ENCODE assay signal across 13 cellular contexts in genomic region chr17:21674891-21675738, GRCh38. TPM values are rescaled to one million over a fixed set of nuclear protein-coding genes. Genes with fewer than 3 reads are reported as not detected.
"Had no signal": no experiment of that assay in that cellular context is flagged by ENCODE, and none has a peak within 500 bp of the region (broad histone marks: within the 10 kb centered on the region; RNA-seq: fewer than 3 reads in every experiment).

No MANE protein-coding gene starts in this region.

RNA-seq across cellular contexts. Expression of gene KCNJ18, which starts 17.2 kb away (rescaled TPM):
- total RNA-seq: activated B cell treated with CpG ODN at 0.5 μM for 24 hours; activated CD4-positive, alpha-beta memory T cell treated with anti-CD3 and anti-CD28 coated beads for 36 hours; activated naive CD4-positive, alpha-beta T cell treated with anti-CD3 and anti-CD28 coated beads for 36 hours; activated naive CD4-positive, alpha-beta T cell treated with anti-CD3 and anti-CD28 coated beads, Interleukin-2, amount 50 U/mL, for 72 hours; activated T-helper 2 cell treated with anti-CD3 and anti-CD28 coated beads, Interferon-gamma antibody, Interleukin-2, Interleukin-4, amounts not matched to agents 10 μg/mL and 5 μg/mL and 100 μg/mL, durations not matched to agents 14 hours and 24 hours and 36 hours; adrenal gland; astrocyte; body of pancreas; breast epithelium; MCF 10A; OCI-LY7; PC-9; Right ventricle myocardium superior had no signal
